ENCODE assay signal across 1 cellular context in genomic region chr2:120862254-120863172, GRCh38.
TF ChIP-seq lines count a peak whose summit lies in the region.

No MANE protein-coding gene starts in this region.

TF ChIP-seq in WTC11, 78 proteins besides CTCF, POLR2A, EP300 and RAD21 (continued from another document):
- TF ChIP-seq USF2 (CRISPR knock-in tag; IDR thresholded peaks at IDR 0.05) (no peak), JAZF1 (CRISPR knock-in tag; IDR thresholded peaks at IDR 0.05) (no peak), ATF6 (CRISPR knock-in tag; IDR thresholded peaks at IDR 0.05) (no peak), MAX (CRISPR knock-in tag; IDR thresholded peaks at IDR 0.05) (no peak), ATF2 (CRISPR knock-in tag; IDR thresholded peaks at IDR 0.05; ENCODE audit: borderline replicate concordance, low read depth) (no peak), RELA (CRISPR knock-in tag; IDR thresholded peaks at IDR 0.05; ENCODE audit: borderline replicate concordance) (no peak)
TF ChIP-seq in WTC11: peak in this region for 0.
